In genomic region chr12:56117778-56118687, GRCh38 we compare ENCODE assay signal across 1 cellular context.
TF ChIP-seq lines count a peak whose summit lies in the region.

TSS of gene ZC3H10 (plus strand) at chr12:56118266. CDS start at chr12:56120563, 2,297 bp downstream.

TF ChIP-seq in SK-N-SH, 30 proteins besides CTCF, POLR2A, EP300 and RAD21 (continued from another document):
- TF ChIP-seq PBX3 (IDR thresholded peaks at IDR 0.05) (peak; percentile 95), YY1 (IDR thresholded peaks at IDR 0.05; ENCODE audit: low read depth) (peak; percentile 58; the same call in 1 of the 2 replicates), TAF1 (IDR thresholded peaks at IDR 0.05; ENCODE audit: borderline replicate concordance, low read depth, low read length) (peak; percentile 83), FOSL2 (IDR thresholded peaks at IDR 0.05; ENCODE audit: borderline replicate concordance, low read depth) (no peak), TCF12 (IDR thresholded peaks at IDR 0.05) (peak; percentile 65), RXRA (IDR thresholded peaks at IDR 0.05; ENCODE audit: borderline replicate concordance, low read depth) (no peak; the same call in 1 of the 2 replicates), ELF1 (IDR thresholded peaks at IDR 0.05) (peak; percentile 98), NFIC (IDR thresholded peaks at IDR 0.05; ENCODE audit: borderline replicate concordance) (peak; percentile 51; the same call in 1 of the 2 replicates), CHD2 (IDR thresholded peaks at IDR 0.05; ENCODE audit: low read length, partially characterized antibody) (peak; percentile 97), ZBTB33 (IDR thresholded peaks at IDR 0.05; ENCODE audit: borderline replicate concordance, low read depth) (peak; percentile 94), RCOR1 (IDR thresholded peaks at IDR 0.05; ENCODE audit: low read length) (peak; percentile 48), MXI1 (IDR thresholded peaks at IDR 0.05; ENCODE audit: low read depth, low read length) (peak; percentile 98), MEF2A (IDR thresholded peaks at IDR 0.05; ENCODE audit: borderline replicate concordance, low read depth) (no peak; the same call in 1 of the 2 replicates), RFX5 (IDR thresholded peaks at IDR 0.05; ENCODE audit: low read length) (peak; percentile 66; the same call in 1 of the 2 replicates), TEAD4 (IDR thresholded peaks at IDR 0.05; ENCODE audit: borderline replicate concordance, insufficient read depth) (no peak), IRF3 (IDR thresholded peaks at IDR 0.05; ENCODE audit: low read depth, low read length) (no peak), JUND (IDR thresholded peaks at IDR 0.05) (peak; percentile 74), SIN3A (IDR thresholded peaks at IDR 0.05; ENCODE audit: borderline replicate concordance, low read depth, low read length) (peak; percentile 100), FOXM1 (IDR thresholded peaks at IDR 0.05; ENCODE audit: low read depth) (no peak)
